ENCODE assay signal across 8 cellular contexts in genomic region chr19:11964496-11964857, GRCh38. TPM values are rescaled to one million over a fixed set of nuclear protein-coding genes. Genes with fewer than 3 reads are reported as not detected.
DNase-seq lines count a peak whose midpoint lies in the region; ATAC-seq and TF ChIP-seq lines count a peak whose summit lies in the region.

No MANE protein-coding gene starts in this region.

- intact Hi-C loops in sciatic nerve (cut with DNase I), result no loop called here

- H3K27ac Mint-ChIP-seq in T-helper 1 cell treated with Interleukin-12 subunit alpha and Interleukin-12 subunit beta and Interleukin-4 antibody, amounts not matched to agents 30 μg/mL and 1 μg/mL, for 36 hours, result peak overlapping the region; percentile 72

- H3K4me3 ChIP-seq in WERI-Rb-1 (ENCODE audit: low read depth, low read length), result peak overlapping the region; percentile 93
- peak overlapping the region; percentile 71 for H3K4me3 ChIP-seq in cardiac muscle cell

- peaks cover 3% of the 10 kb centered on the region for H3K4me1 ChIP-seq in cardiac muscle cell (ENCODE audit: low read depth)

- H3K36me3 Mint-ChIP-seq in T-helper 1 cell treated with Interleukin-12 subunit alpha and Interleukin-12 subunit beta and Interleukin-4 antibody, amounts not matched to agents 30 μg/mL and 1 μg/mL, for 36 hours (ENCODE audit: low read depth), result peaks cover 15% of the 10 kb centered on the region

- H3K27me3 ChIP-seq in WERI-Rb-1 (ENCODE audit: insufficient read depth, low read depth, severe bottlenecking), result no peaks in the 10 kb centered on the region
- no peaks in the 10 kb centered on the region for H3K27me3 ChIP-seq in cardiac muscle cell

- H3K36me3 ChIP-seq in WERI-Rb-1, result no peaks in the 10 kb centered on the region
- H3K36me3 ChIP-seq in cardiac muscle cell, result no peaks in the 10 kb centered on the region

- ATAC-seq in sciatic nerve, result peak; percentile 73

- DNase-seq in T-helper 1 cell (no peak), WERI-Rb-1 (peak; percentile 72), cardiac muscle cell (ENCODE audit: low read depth in 1 of 2, low spot score in 1 of 2) (no peak), sciatic nerve (ENCODE audit: low spot score) (peak; percentile 62), GF-D8 (lab: John Stamatoyannopoulos, UW) (no peak), SK-N-DZ (ENCODE audit: low spot score) (no peak), OCI-M1 (lab: John Stamatoyannopoulos, UW) (no peak)

- peaks cover 15% of the 10 kb centered on the region for H3K4me1 Mint-ChIP-seq in T-helper 1 cell treated with Interleukin-12 subunit alpha and Interleukin-12 subunit beta and Interleukin-4 antibody, amounts not matched to agents 30 μg/mL and 1 μg/mL, for 36 hours (ENCODE audit: low read depth)

- peaks cover 36% of the 10 kb centered on the region for H3K9me3 Mint-ChIP-seq in T-helper 1 cell treated with Interleukin-12 subunit alpha and Interleukin-12 subunit beta and Interleukin-4 antibody, amounts not matched to agents 30 μg/mL and 1 μg/mL, for 36 hours

- H3K9me3 ChIP-seq in WERI-Rb-1 (ENCODE audit: severe bottlenecking) (no peaks in the 10 kb centered on the region), cardiac muscle cell (ENCODE audit: low read depth) (no peaks in the 10 kb centered on the region)

- H3K27ac ChIP-seq in WERI-Rb-1 (peak overlapping the region; percentile 65), cardiac muscle cell (peak overlapping the region; percentile 26)

- H3K27me3 Mint-ChIP-seq in T-helper 1 cell treated with Interleukin-12 subunit alpha and Interleukin-12 subunit beta and Interleukin-4 antibody, amounts not matched to agents 30 μg/mL and 1 μg/mL, for 36 hours (ENCODE audit: low read depth), result no peaks in the 10 kb centered on the region

- TF ChIP-seq CTCF in WERI-Rb-1 (IDR thresholded peaks at IDR 0.05; ENCODE audit: low read depth, low read length) (peak; percentile 44; the same call in 1 of the 2 replicates), cardiac muscle cell (IDR thresholded peaks at IDR 0.05; ENCODE audit: low read depth, low read length) (peak; percentile 34)

- H3K4me3 Mint-ChIP-seq in T-helper 1 cell treated with Interleukin-12 subunit alpha and Interleukin-12 subunit beta and Interleukin-4 antibody, amounts not matched to agents 30 μg/mL and 1 μg/mL, for 36 hours, result peak overlapping the region; percentile 87

RNA-seq across cellular contexts. Expression of gene ZNF763, which starts 0.4 kb away (rescaled TPM):
- total RNA-seq in cardiac muscle cell (4.2 and 4.6 TPM in 2 replicates), sciatic nerve (6.6 TPM)
- polyA plus RNA-seq in cardiac muscle cell, result 5.2 and 10.0 TPM in 2 replicates
- polyA plus RNA-seq in SK-N-DZ (2014; cell fraction: cytosol; rRNA removed), result 2.4 and 4.3 TPM in 2 replicates
- 2.0 and 3.8 TPM in 2 replicates for polyA plus RNA-seq in SK-N-DZ (2014; cell fraction: nucleus; rRNA removed)

RNA-seq across cellular contexts. Expression of gene ZNF700, which starts 39.6 kb away (rescaled TPM):
- total RNA-seq in cardiac muscle cell (7.6 and 10.3 TPM in 2 replicates), sciatic nerve (16.1 TPM)
- polyA plus RNA-seq in cardiac muscle cell, result 3.3 and 6.9 TPM in 2 replicates
- 9.1 and 9.2 TPM in 2 replicates for polyA plus RNA-seq in SK-N-DZ (2014; cell fraction: cytosol; rRNA removed)
- 22.4 and 35.2 TPM in 2 replicates for polyA plus RNA-seq in SK-N-DZ (2014; cell fraction: nucleus; rRNA removed)

Comparison
In these comparisons a context has a peak if more than half of its experiments do, and no peak if none do; other contexts are left out.
1. DNase-seq: peak in WERI-Rb-1 (single experiment) and sciatic nerve (single experiment); none in T-helper 1 cell (0 of 5), cardiac muscle cell (0 of 2), GF-D8 (single experiment), SK-N-DZ (single experiment) and OCI-M1 (single experiment).